9 cellular contexts compared by ENCODE assay signal in the genomic region with DNA sequence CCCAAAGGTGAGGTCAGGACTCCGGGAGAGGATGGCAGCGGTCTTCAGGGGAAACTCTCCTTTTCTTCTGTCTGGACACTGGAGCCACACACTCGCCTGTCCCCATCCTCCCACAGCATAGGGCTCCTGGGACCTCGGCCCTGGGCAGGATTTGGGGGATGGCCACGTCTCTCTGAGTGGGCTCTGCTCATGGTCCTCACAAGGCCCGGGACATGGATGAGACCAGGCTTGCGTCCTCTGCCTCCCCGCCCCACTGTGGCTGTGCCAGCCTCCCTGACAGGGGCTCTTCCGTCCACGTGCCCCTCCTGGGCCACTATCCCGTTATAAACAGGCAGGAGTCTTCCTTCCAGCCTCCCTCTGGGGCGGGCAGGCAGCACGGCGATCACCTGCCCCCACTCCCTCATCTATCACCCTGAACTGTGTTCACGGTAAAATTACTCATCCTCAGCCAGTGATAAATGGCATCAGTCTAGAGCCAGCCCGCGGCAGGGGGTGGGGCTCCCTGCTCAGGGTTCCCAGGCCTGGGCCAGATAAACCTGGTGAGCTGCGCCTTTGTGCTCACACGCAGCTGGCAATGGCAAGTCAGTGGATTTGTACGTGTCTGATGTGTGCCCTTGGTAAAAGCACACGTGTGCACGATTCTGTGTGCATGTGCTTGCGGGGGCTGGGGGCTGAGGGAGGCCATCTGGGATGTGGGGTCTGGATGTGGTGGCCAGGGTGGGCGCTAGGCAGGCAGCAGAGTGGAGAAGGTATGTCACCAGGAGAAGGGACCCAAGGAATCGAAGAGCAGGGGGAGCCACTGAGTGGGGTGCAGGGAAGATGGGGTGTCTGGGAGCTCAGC. TPM values are rescaled to one million over a fixed set of nuclear protein-coding genes. Genes with fewer than 3 reads are reported as not detected.
DNase-seq lines count a peak whose midpoint lies in the region; ATAC-seq and TF ChIP-seq lines count a peak whose summit lies in the region.
"Had no signal": no experiment of that assay in that cellular context is flagged by ENCODE, and none has a peak within 500 bp of the region (broad histone marks: within the 10 kb centered on the region; RNA-seq: fewer than 3 reads in every experiment).

No MANE protein-coding gene starts in this region.

- intact Hi-C loops in Right ventricle myocardium inferior (cut with DNase I) (no loop called here), left ventricle myocardium superior (cut with micrococcal nuclease) (no loop called here), upper lobe of right lung (cut with DNase I) (no loop called here)

- no peak for ATAC-seq in Right ventricle myocardium inferior
- no peak for ATAC-seq in left ventricle myocardium superior
- no peak for ATAC-seq in upper lobe of right lung
- ATAC-seq in GM19023 (IDR thresholded peaks at IDR 0.05; ENCODE audit: unreplicated experiment) = no peak

- H3K27me3 ChIP-seq in upper lobe of right lung = peaks cover 44% of the 10 kb centered on the region

- no peak overlapping the region for H3K4me3 ChIP-seq in upper lobe of right lung

- no peak overlapping the region for H3K27ac ChIP-seq in upper lobe of right lung

- TF ChIP-seq CTCF in glutamatergic neuron (IDR thresholded peaks at IDR 0.05; ENCODE audit: partially characterized antibody, unreplicated experiment) (no peak), upper lobe of right lung (IDR thresholded peaks at IDR 0.05) (no peak)

- no peak overlapping the region for H3K4me3 Mint-ChIP-seq in glutamatergic neuron (ENCODE audit: unreplicated experiment)

- no peaks in the 10 kb centered on the region for H3K9me3 ChIP-seq in upper lobe of right lung
- H3K9me3 ChIP-seq: Caco-2 had no signal

- no peaks in the 10 kb centered on the region for H3K36me3 ChIP-seq in upper lobe of right lung

- peaks cover 4% of the 10 kb centered on the region for H3K36me3 Mint-ChIP-seq in glutamatergic neuron (ENCODE audit: unreplicated experiment)

- H3K9me3 Mint-ChIP-seq in glutamatergic neuron (ENCODE audit: unreplicated experiment) = peaks cover 11% of the 10 kb centered on the region

- peaks cover 15% of the 10 kb centered on the region for H3K4me1 Mint-ChIP-seq in glutamatergic neuron (ENCODE audit: low read depth, unreplicated experiment)

- DNase-seq in Right ventricle myocardium inferior (ENCODE audit: missing footprints) = peak; percentile 28
- DNase-seq in left ventricle myocardium superior = no peak
- peak; percentile 85 for DNase-seq in RPMI8226
- peak; percentile 42 for DNase-seq in glutamatergic neuron
- DNase-seq in upper lobe of right lung = peak; percentile 55
- no peak for DNase-seq in central memory CD4-positive, alpha-beta T cell
- no peak for DNase-seq in GDM1 (lab: John Stamatoyannopoulos, UW)

- H3K4me1 ChIP-seq in upper lobe of right lung = peaks cover 7% of the 10 kb centered on the region
- H3K4me1 ChIP-seq: Caco-2 had no signal

- no peak overlapping the region for H3K27ac Mint-ChIP-seq in glutamatergic neuron (ENCODE audit: unreplicated experiment)

- H3K27me3 Mint-ChIP-seq in glutamatergic neuron (ENCODE audit: unreplicated experiment) = peaks cover 25% of the 10 kb centered on the region

RNA-seq across cellular contexts. Expression of gene SAMD11, which starts 12.6 kb away (rescaled TPM):
- total RNA-seq in Right ventricle myocardium inferior (1.7 TPM), left ventricle myocardium superior (2.1 TPM), glutamatergic neuron (ENCODE audit: unreplicated experiment) (46.2 TPM), upper lobe of right lung (6.0 TPM)

RNA-seq across cellular contexts. Expression of gene NOC2L, which starts 48.0 kb away (rescaled TPM):
- total RNA-seq in Right ventricle myocardium inferior (41.7 TPM), left ventricle myocardium superior (46.8 TPM), glutamatergic neuron (ENCODE audit: unreplicated experiment) (90.3 TPM), upper lobe of right lung (54.5 TPM)

RNA-seq across cellular contexts. Expression of gene KLHL17, which starts 49.3 kb away (rescaled TPM):
- total RNA-seq in Right ventricle myocardium inferior (7.0 TPM), left ventricle myocardium superior (6.6 TPM), glutamatergic neuron (ENCODE audit: unreplicated experiment) (103 TPM), upper lobe of right lung (17.0 TPM)

RNA-seq across cellular contexts. Expression of gene PLEKHN1, which starts 55.2 kb away (rescaled TPM):
- total RNA-seq in Right ventricle myocardium inferior (not detected), left ventricle myocardium superior (not detected), glutamatergic neuron (ENCODE audit: unreplicated experiment) (0.29 TPM), upper lobe of right lung (2.1 TPM)

Comparison
In these comparisons a context has a peak if more than half of its experiments do, and no peak if none do; other contexts are left out.
1. DNase-seq: peak in Right ventricle myocardium inferior (single experiment), RPMI8226 (single experiment), glutamatergic neuron (single experiment) and upper lobe of right lung (single experiment); none in left ventricle myocardium superior (single experiment), central memory CD4-positive, alpha-beta T cell (single experiment) and GDM1 (single experiment).